28 cellular contexts compared by ENCODE assay signal in genomic region chr7:49333180-49333881, GRCh38.
DNase-seq lines count a peak whose midpoint lies in the region; ATAC-seq, FAIRE-seq and TF ChIP-seq lines count a peak whose summit lies in the region.
"Had no signal": no experiment of that assay in that cellular context is flagged by ENCODE, and none has a peak within 500 bp of the region (broad histone marks: within the 10 kb centered on the region; RNA-seq: fewer than 3 reads in every experiment).

No MANE protein-coding gene starts in this region.

- FAIRE-seq in GM19239 (lab: Jason Lieb, UNC) = no peak
- FAIRE-seq: frontal cortex, islet of Langerhans had no signal

- H3K27ac Mint-ChIP-seq in glutamatergic neuron (ENCODE audit: unreplicated experiment) = no peak overlapping the region
- H3K27ac Mint-ChIP-seq: CD4-positive, alpha-beta memory T cell; nephron; progenitor cell of endocrine pancreas; T-helper 2 cell treated with Interferon-gamma antibody and Interleukin-4, amounts not matched to agents 5 μg/mL and 100 μg/mL, for 36 hours had no signal

- no peak overlapping the region for H3K4me3 ChIP-seq in BLaER1
- H3K4me3 ChIP-seq: body of pancreas, upper lobe of left lung had no signal

- H3K27me3 ChIP-seq in BLaER1 = no peaks in the 10 kb centered on the region
- H3K27me3 ChIP-seq: body of pancreas, upper lobe of left lung had no signal

- no peak overlapping the region for H3K4me3 Mint-ChIP-seq in glutamatergic neuron (ENCODE audit: unreplicated experiment)
- H3K4me3 Mint-ChIP-seq: CD4-positive, alpha-beta memory T cell; nephron; T-helper 2 cell treated with Interferon-gamma antibody and Interleukin-4, amounts not matched to agents 5 μg/mL and 100 μg/mL, for 36 hours had no signal

- no peaks in the 10 kb centered on the region for H3K9me3 ChIP-seq in BLaER1
- H3K9me3 ChIP-seq: body of pancreas, upper lobe of left lung had no signal

- H4K20me1 ChIP-seq in BLaER1 = no peaks in the 10 kb centered on the region

- H3K9ac ChIP-seq in BLaER1 = no peak overlapping the region

- H3K36me3 Mint-ChIP-seq in glutamatergic neuron (ENCODE audit: unreplicated experiment) = no peaks in the 10 kb centered on the region
- H3K36me3 Mint-ChIP-seq: CD4-positive, alpha-beta memory T cell had no signal

- no peaks in the 10 kb centered on the region for H3K4me1 Mint-ChIP-seq in glutamatergic neuron (ENCODE audit: low read depth, unreplicated experiment)
- H3K4me1 Mint-ChIP-seq: CD4-positive, alpha-beta memory T cell; nephron had no signal

- no peaks in the 10 kb centered on the region for H3K9me3 Mint-ChIP-seq in glutamatergic neuron (ENCODE audit: unreplicated experiment)
- H3K9me3 Mint-ChIP-seq: nephron had no signal

- H3K4me1 ChIP-seq in BLaER1 = peaks cover 16% of the 10 kb centered on the region
- H3K4me1 ChIP-seq: body of pancreas, upper lobe of left lung had no signal

- H3K36me3 ChIP-seq in BLaER1 = no peaks in the 10 kb centered on the region
- H3K36me3 ChIP-seq: upper lobe of left lung, WERI-Rb-1 had no signal

- no peak overlapping the region for H3K27ac ChIP-seq in BLaER1
- H3K27ac ChIP-seq: 22Rv1, body of pancreas, upper lobe of left lung, WERI-Rb-1 had no signal

- H3K4me2 ChIP-seq in BLaER1 = peak overlapping the region; percentile 13

- DNase-seq in DMS153 treated with DMSO at 0.1 percent for 48 hours (lab: John Stamatoyannopoulos, UW; ENCODE audit: unreplicated experiment) (no peak), EL (no peak), glutamatergic neuron (no peak), GM19239 (ENCODE audit: insufficient read length, low spot score) (no peak)
- DNase-seq: activated effector memory CD4-positive, alpha-beta T cell treated with Interleukin-2 at 50 U/mL for 16 hours; body of pancreas; CD4-positive, alpha-beta memory T cell; DMS 273 treated with DMSO at 0.1 percent for 48 hours; effector memory CD4-positive, alpha-beta T cell; GDM1; GOT3; hypothalamus; NCI-H146; NCI-H2171; NCI-H524 treated with DMSO at 0.1 percent for 48 hours; upper lobe of left lung; WERI-Rb-1 had no signal

- H3K27me3 Mint-ChIP-seq in glutamatergic neuron (ENCODE audit: unreplicated experiment) = no peaks in the 10 kb centered on the region
- H3K27me3 Mint-ChIP-seq: CD4-positive, alpha-beta memory T cell; progenitor cell of endocrine pancreas had no signal

- peak; percentile 89 for ATAC-seq in GM19035 (IDR thresholded peaks at IDR 0.05; ENCODE audit: unreplicated experiment)
- peak; percentile 86 for ATAC-seq in HG02798 (IDR thresholded peaks at IDR 0.05; ENCODE audit: poor library complexity, unreplicated experiment)
- peak; percentile 79 for ATAC-seq in HG03439 (IDR thresholded peaks at IDR 0.05; ENCODE audit: unreplicated experiment)
- ATAC-seq: body of pancreas, esophagus mucosa had no signal

- TF ChIP-seq CTCF in glutamatergic neuron (IDR thresholded peaks at IDR 0.05; ENCODE audit: partially characterized antibody, unreplicated experiment) = no peak
